In genomic region chr1:37288900-37289299, GRCh38 we compare ENCODE assay signal across 8 cellular contexts.
DNase-seq lines count a peak whose midpoint lies in the region; ATAC-seq and TF ChIP-seq lines count a peak whose summit lies in the region.
"Had no signal": no experiment of that assay in that cellular context is flagged by ENCODE, and none has a peak within 500 bp of the region (broad histone marks: within the 10 kb centered on the region; RNA-seq: fewer than 3 reads in every experiment).

No MANE protein-coding gene starts in this region.

- no peak overlapping the region for H2BK12ac ChIP-seq in mesenchymal stem cell (ENCODE audit: low read length in 2 of 2)

- no peak overlapping the region for H3K27ac ChIP-seq in smooth muscle cell (ENCODE audit: low read depth)
- H3K27ac ChIP-seq in mesenchymal stem cell (ENCODE audit: low read length, poor library complexity, severe bottlenecking) = no peak overlapping the region
- H3K27ac ChIP-seq in sigmoid colon = no peak overlapping the region

- H2AFZ ChIP-seq in smooth muscle cell (ENCODE audit: low read depth) = no peak overlapping the region
- H2AFZ ChIP-seq in mesenchymal stem cell (ENCODE audit: low read depth, low read length) = no peak overlapping the region

- H3K18ac ChIP-seq in mesenchymal stem cell (ENCODE audit: low read depth in 1 of 2, low read length in 2 of 2) = no peak overlapping the region

- H3K36me3 ChIP-seq in mucosa of descending colon (ENCODE audit: low read depth) (no peaks in the 10 kb centered on the region), smooth muscle cell (ENCODE audit: low read depth) (no peaks in the 10 kb centered on the region), mesenchymal stem cell (ENCODE audit: control insufficient read depth in 1 of 2, insufficient read depth in 2 of 2, low read depth in 1 of 2, low read length in 2 of 2) (no peaks in the 10 kb centered on the region), sigmoid colon (no peaks in the 10 kb centered on the region)

- no peak overlapping the region for H3K23ac ChIP-seq in mesenchymal stem cell (ENCODE audit: low read length in 2 of 2)

- intact Hi-C loops in mucosa of descending colon (cut with DNase I, micrococcal nuclease) = no loop called here
- intact Hi-C loops in sigmoid colon (cut with DNase I) = no loop called here

- no peak overlapping the region for H4K91ac ChIP-seq in mesenchymal stem cell (ENCODE audit: low read length)

- WGBS in smooth muscle cell (ENCODE audit: low lambda C conversion rate) = 95% methylated on average over 3 of the region's 3 CpGs
- WGBS in mesenchymal stem cell = 81% methylated on average over 2 of the region's 3 CpGs
- WGBS in sigmoid colon, 2 donors = 67 to 94% methylated on average over 3 of the region's 3 CpGs

- no peaks in the 10 kb centered on the region for H4K20me1 ChIP-seq in smooth muscle cell (ENCODE audit: low read depth)

- H3K27me3 ChIP-seq in smooth muscle cell (ENCODE audit: low read depth) (peaks cover 15% of the 10 kb centered on the region), mesenchymal stem cell (ENCODE audit: control insufficient read depth in 1 of 2, insufficient read depth in 1 of 2, low read length in 2 of 2) (peaks cover 0 to 4% of the 10 kb centered on the region in 2 experiments), sigmoid colon (peaks cover 0 to 8% (median 0%) of the 10 kb centered on the region in 3 donors)

- DNase-seq in mucosa of descending colon = peak in 1 of 3 donors; percentile 26
- no peak for DNase-seq in smooth muscle cell (lab: John Stamatoyannopoulos, UW; ENCODE audit: unreplicated experiment)
- no peak for DNase-seq in mesenchymal stem cell
- DNase-seq in sigmoid colon = no peak
- DNase-seq: HCEC 1CT had no signal

- H3K4me2 ChIP-seq in smooth muscle cell (no peak overlapping the region), mesenchymal stem cell (ENCODE audit: low read length, poor library complexity, severe bottlenecking) (no peak overlapping the region)

- no peaks in the 10 kb centered on the region for H3K9me3 ChIP-seq in mucosa of descending colon
- no peaks in the 10 kb centered on the region for H3K9me3 ChIP-seq in smooth muscle cell (replicated peaks; ENCODE audit: low read depth)
- no peaks in the 10 kb centered on the region for H3K9me3 ChIP-seq in mesenchymal stem cell (ENCODE audit: control insufficient read depth, low read length)
- no peaks in the 10 kb centered on the region for H3K9me3 ChIP-seq in sigmoid colon

- no peak for TF ChIP-seq CTCF in mucosa of descending colon (IDR thresholded peaks at IDR 0.05)
- no peak for TF ChIP-seq CTCF in smooth muscle cell (IDR thresholded peaks at IDR 0.05; ENCODE audit: borderline replicate concordance, insufficient read depth, poor library complexity, severe bottlenecking)
- TF ChIP-seq CTCF in sigmoid colon (IDR thresholded peaks at IDR 0.05) = no peak

- no peaks in the 10 kb centered on the region for H3K79me1 ChIP-seq in mesenchymal stem cell (replicated peaks; ENCODE audit: low read length, poor library complexity, severe bottlenecking)

- H2BK5ac ChIP-seq in mesenchymal stem cell (ENCODE audit: low read depth, low read length, poor library complexity, severe bottlenecking) = no peak overlapping the region

- no peak for TF ChIP-seq POLR2A in sigmoid colon (IDR thresholded peaks at IDR 0.05)

- peak; percentile 96 for ATAC-seq in GM18907 (IDR thresholded peaks at IDR 0.05; ENCODE audit: unreplicated experiment)
- peak; percentile 90 for ATAC-seq in GM21737 (IDR thresholded peaks at IDR 0.05; ENCODE audit: unreplicated experiment)
- peak; percentile 93 for ATAC-seq in HG03571 (IDR thresholded peaks at IDR 0.05; ENCODE audit: unreplicated experiment)
- peak; percentile 85 for ATAC-seq in mucosa of descending colon

- H2BK15ac ChIP-seq in mesenchymal stem cell (ENCODE audit: low read depth, poor library complexity, severe bottlenecking) = no peak overlapping the region

- no peaks in the 10 kb centered on the region for H3F3A ChIP-seq in smooth muscle cell (ENCODE audit: low read depth)

- H3K4ac ChIP-seq in mesenchymal stem cell (ENCODE audit: low read depth in 1 of 2, low read length in 2 of 2) = no peak overlapping the region

- no peaks in the 10 kb centered on the region for H3K79me2 ChIP-seq in smooth muscle cell (ENCODE audit: low read depth)

- no peak overlapping the region for H3K9ac ChIP-seq in smooth muscle cell (ENCODE audit: low read depth)
- no peak overlapping the region for H3K9ac ChIP-seq in mesenchymal stem cell (ENCODE audit: low read length)

- H3K4me3 ChIP-seq in mucosa of descending colon (no peak overlapping the region), smooth muscle cell (no peak overlapping the region), mesenchymal stem cell (ENCODE audit: insufficient read depth in 1 of 2, low read depth in 1 of 2, low read length in 2 of 2) (no peak overlapping the region), sigmoid colon (no peak overlapping the region)

- no peak overlapping the region for H2BK120ac ChIP-seq in mesenchymal stem cell (ENCODE audit: low read depth, low read length)

- no peak for TF ChIP-seq EP300 in sigmoid colon (IDR thresholded peaks at IDR 0.05)

- H2AK5ac ChIP-seq in mesenchymal stem cell (ENCODE audit: low read length, severe bottlenecking) = no peak overlapping the region

- no peak overlapping the region for H3K14ac ChIP-seq in mesenchymal stem cell (ENCODE audit: low read length in 2 of 2)

- no peak overlapping the region for H4K8ac ChIP-seq in mesenchymal stem cell (ENCODE audit: low read length)

- H3K4me1 ChIP-seq in mucosa of descending colon (ENCODE audit: low read depth) (no peaks in the 10 kb centered on the region), smooth muscle cell (ENCODE audit: low read depth) (no peaks in the 10 kb centered on the region), mesenchymal stem cell (ENCODE audit: control insufficient read depth, insufficient read depth, low read depth, low read length) (no peaks in the 10 kb centered on the region), sigmoid colon (no peaks in the 10 kb centered on the region)
